In genomic region chr19:45130888-45131615, GRCh38 we compare ENCODE assay signal across 1 cellular context.
TF ChIP-seq lines count a peak whose summit lies in the region.

No MANE protein-coding gene starts in this region.

TF ChIP-seq in GM12878, 131 proteins besides CTCF, POLR2A, EP300 and RAD21:
- no peak for TF ChIP-seq HCFC1 (IDR thresholded peaks at IDR 0.05; ENCODE audit: low read length)
- no peak for TF ChIP-seq MTA2 (IDR thresholded peaks at IDR 0.05; ENCODE audit: low read depth)
- peak; percentile 89 for TF ChIP-seq MEF2B (IDR thresholded peaks at IDR 0.05; ENCODE audit: partially characterized antibody, poor library complexity, severe bottlenecking)
- no peak for TF ChIP-seq ZZZ3 (IDR thresholded peaks at IDR 0.05; ENCODE audit: control insufficient read depth, insufficient read length, low read depth)
- TF ChIP-seq SMC3 (IDR thresholded peaks at IDR 0.05; ENCODE audit: borderline replicate concordance, low read length): peak; percentile 27; the same call in 1 of the 2 replicates
- TF ChIP-seq PAX8 (IDR thresholded peaks at IDR 0.05): no peak
- TF ChIP-seq SIN3A (IDR thresholded peaks at IDR 0.05; ENCODE audit: low read depth, low read length): no peak
- TF ChIP-seq, protein P1, sequence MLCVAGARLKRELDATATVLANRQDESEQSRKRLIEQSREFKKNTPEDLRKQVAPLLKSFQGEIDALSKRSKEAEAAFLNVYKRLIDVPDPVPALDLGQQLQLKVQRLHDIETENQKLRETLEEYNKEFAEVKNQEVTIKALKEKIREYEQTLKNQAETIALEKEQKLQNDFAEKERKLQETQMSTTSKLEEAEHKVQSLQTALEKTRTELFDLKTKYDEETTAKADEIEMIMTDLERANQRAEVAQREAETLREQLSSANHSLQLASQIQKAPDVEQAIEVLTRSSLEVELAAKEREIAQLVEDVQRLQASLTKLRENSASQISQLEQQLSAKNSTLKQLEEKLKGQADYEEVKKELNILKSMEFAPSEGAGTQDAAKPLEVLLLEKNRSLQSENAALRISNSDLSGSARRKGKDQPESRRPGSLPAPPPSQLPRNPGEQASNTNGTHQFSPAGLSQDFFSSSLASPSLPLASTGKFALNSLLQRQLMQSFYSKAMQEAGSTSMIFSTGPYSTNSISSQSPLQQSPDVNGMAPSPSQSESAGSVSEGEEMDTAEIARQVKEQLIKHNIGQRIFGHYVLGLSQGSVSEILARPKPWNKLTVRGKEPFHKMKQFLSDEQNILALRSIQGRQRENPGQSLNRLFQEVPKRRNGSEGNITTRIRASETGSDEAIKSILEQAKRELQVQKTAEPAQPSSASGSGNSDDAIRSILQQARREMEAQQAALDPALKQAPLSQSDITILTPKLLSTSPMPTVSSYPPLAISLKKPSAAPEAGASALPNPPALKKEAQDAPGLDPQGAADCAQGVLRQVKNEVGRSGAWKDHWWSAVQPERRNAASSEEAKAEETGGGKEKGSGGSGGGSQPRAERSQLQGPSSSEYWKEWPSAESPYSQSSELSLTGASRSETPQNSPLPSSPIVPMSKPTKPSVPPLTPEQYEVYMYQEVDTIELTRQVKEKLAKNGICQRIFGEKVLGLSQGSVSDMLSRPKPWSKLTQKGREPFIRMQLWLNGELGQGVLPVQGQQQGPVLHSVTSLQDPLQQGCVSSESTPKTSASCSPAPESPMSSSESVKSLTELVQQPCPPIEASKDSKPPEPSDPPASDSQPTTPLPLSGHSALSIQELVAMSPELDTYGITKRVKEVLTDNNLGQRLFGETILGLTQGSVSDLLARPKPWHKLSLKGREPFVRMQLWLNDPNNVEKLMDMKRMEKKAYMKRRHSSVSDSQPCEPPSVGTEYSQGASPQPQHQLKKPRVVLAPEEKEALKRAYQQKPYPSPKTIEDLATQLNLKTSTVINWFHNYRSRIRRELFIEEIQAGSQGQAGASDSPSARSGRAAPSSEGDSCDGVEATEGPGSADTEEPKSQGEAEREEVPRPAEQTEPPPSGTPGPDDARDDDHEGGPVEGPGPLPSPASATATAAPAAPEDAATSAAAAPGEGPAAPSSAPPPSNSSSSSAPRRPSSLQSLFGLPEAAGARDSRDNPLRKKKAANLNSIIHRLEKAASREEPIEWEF (IDR thresholded peaks at IDR 0.05; ENCODE audit: insufficient replicate concordance, low read depth, low read length): no peak
- no peak for TF ChIP-seq HDAC6 (IDR thresholded peaks at IDR 0.05; ENCODE audit: unreplicated experiment)
- TF ChIP-seq, protein P2, sequence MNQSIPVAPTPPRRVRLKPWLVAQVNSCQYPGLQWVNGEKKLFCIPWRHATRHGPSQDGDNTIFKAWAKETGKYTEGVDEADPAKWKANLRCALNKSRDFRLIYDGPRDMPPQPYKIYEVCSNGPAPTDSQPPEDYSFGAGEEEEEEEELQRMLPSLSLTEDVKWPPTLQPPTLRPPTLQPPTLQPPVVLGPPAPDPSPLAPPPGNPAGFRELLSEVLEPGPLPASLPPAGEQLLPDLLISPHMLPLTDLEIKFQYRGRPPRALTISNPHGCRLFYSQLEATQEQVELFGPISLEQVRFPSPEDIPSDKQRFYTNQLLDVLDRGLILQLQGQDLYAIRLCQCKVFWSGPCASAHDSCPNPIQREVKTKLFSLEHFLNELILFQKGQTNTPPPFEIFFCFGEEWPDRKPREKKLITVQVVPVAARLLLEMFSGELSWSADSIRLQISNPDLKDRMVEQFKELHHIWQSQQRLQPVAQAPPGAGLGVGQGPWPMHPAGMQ (IDR thresholded peaks at IDR 0.05; ENCODE audit: borderline replicate concordance): no peak
- TF ChIP-seq NR2C2 (IDR thresholded peaks at IDR 0.05; ENCODE audit: borderline replicate concordance, control insufficient read depth, insufficient read length, low read depth): no peak
- TF ChIP-seq HDAC2 (IDR thresholded peaks at IDR 0.05): no peak
- TF ChIP-seq FOXM1 (IDR thresholded peaks at IDR 0.05; ENCODE audit: low read depth, low read length): no peak
- TF ChIP-seq, protein P3, sequence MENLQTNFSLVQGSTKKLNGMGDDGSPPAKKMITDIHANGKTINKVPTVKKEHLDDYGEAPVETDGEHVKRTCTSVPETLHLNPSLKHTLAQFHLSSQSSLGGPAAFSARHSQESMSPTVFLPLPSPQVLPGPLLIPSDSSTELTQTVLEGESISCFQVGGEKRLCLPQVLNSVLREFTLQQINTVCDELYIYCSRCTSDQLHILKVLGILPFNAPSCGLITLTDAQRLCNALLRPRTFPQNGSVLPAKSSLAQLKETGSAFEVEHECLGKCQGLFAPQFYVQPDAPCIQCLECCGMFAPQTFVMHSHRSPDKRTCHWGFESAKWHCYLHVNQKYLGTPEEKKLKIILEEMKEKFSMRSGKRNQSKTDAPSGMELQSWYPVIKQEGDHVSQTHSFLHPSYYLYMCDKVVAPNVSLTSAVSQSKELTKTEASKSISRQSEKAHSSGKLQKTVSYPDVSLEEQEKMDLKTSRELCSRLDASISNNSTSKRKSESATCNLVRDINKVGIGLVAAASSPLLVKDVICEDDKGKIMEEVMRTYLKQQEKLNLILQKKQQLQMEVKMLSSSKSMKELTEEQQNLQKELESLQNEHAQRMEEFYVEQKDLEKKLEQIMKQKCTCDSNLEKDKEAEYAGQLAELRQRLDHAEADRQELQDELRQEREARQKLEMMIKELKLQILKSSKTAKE (IDR thresholded peaks at IDR 0.05; ENCODE audit: low read depth, poor library complexity, severe bottlenecking): no peak
- TF ChIP-seq FOXK2 (IDR thresholded peaks at IDR 0.05): no peak
- TF ChIP-seq ZNF217 (IDR thresholded peaks at IDR 0.05): no peak
- 0 out of 2 replicates have a peak, but pooled peaks have one; percentile 8 for TF ChIP-seq TCF3 (IDR thresholded peaks at IDR 0.05; ENCODE audit: borderline replicate concordance, insufficient read depth, low read depth, low read length)
- no peak for TF ChIP-seq SUZ12 (IDR thresholded peaks at IDR 0.05; ENCODE audit: unreplicated experiment)
- TF ChIP-seq REST (IDR thresholded peaks at IDR 0.05; ENCODE audit: low read depth, low read length): no peak
- TF ChIP-seq CBX3 (IDR thresholded peaks at IDR 0.05; ENCODE audit: borderline replicate concordance, low read depth): no peak
- no peak for TF ChIP-seq RELA (IDR thresholded peaks at IDR 0.05; ENCODE audit: borderline replicate concordance, partially characterized antibody)
- TF ChIP-seq NR2C1 (IDR thresholded peaks at IDR 0.05): no peak
- TF ChIP-seq, protein P4, sequence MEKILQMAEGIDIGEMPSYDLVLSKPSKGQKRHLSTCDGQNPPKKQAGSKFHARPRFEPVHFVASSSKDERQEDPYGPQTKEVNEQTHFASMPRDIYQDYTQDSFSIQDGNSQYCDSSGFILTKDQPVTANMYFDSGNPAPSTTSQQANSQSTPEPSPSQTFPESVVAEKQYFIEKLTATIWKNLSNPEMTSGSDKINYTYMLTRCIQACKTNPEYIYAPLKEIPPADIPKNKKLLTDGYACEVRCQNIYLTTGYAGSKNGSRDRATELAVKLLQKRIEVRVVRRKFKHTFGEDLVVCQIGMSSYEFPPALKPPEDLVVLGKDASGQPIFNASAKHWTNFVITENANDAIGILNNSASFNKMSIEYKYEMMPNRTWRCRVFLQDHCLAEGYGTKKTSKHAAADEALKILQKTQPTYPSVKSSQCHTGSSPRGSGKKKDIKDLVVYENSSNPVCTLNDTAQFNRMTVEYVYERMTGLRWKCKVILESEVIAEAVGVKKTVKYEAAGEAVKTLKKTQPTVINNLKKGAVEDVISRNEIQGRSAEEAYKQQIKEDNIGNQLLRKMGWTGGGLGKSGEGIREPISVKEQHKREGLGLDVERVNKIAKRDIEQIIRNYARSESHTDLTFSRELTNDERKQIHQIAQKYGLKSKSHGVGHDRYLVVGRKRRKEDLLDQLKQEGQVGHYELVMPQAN (conservative IDR thresholded peaks at IDR 0.05): no peak
- TF ChIP-seq BHLHE40 (IDR thresholded peaks at IDR 0.05; ENCODE audit: borderline replicate concordance in 1 of 2, low read depth in 2 of 2, low read length in 1 of 2): no peak
